8 cellular contexts compared by ENCODE assay signal in genomic region chr21:33490991-33491372, GRCh38. TPM values are rescaled to one million over a fixed set of nuclear protein-coding genes. Genes with fewer than 3 reads are reported as not detected.
A peak's percentile ranks its signal among the peaks of the same experiment; 100 is the strongest.
DNase-seq lines count a peak whose midpoint lies in the region; ATAC-seq and TF ChIP-seq lines count a peak whose summit lies in the region.

No MANE protein-coding gene starts in this region.

- peak overlapping the region; percentile 93 for H3K27ac ChIP-seq in cingulate gyrus (ENCODE audit: low read depth, low read length)

- H3K4me1 ChIP-seq in mucosa of descending colon (ENCODE audit: low read depth): no peaks in the 10 kb centered on the region

- ATAC-seq in mucosa of descending colon: peak; percentile 38
- no peak for ATAC-seq in HG03039 (IDR thresholded peaks at IDR 0.05; ENCODE audit: unreplicated experiment)
- ATAC-seq in GM18858 (IDR thresholded peaks at IDR 0.05; ENCODE audit: unreplicated experiment): no peak

- no peaks in the 10 kb centered on the region for H3K9me3 ChIP-seq in mucosa of descending colon

- H3K4me3 ChIP-seq in mucosa of descending colon: peak overlapping the region; percentile 39

- no peak for TF ChIP-seq CTCF in mucosa of descending colon (IDR thresholded peaks at IDR 0.05)

- H3K36me3 ChIP-seq in mucosa of descending colon (ENCODE audit: low read depth): no peaks in the 10 kb centered on the region

- intact Hi-C loops in mucosa of descending colon (cut with DNase I, micrococcal nuclease): no loop called here

- DNase-seq in GM03348 (ENCODE audit: low spot score) (peak; percentile 7), NCI-H69 (lab: John Stamatoyannopoulos, UW) (peak; percentile 59), mucosa of descending colon (no peak), SHP77 treated with DMSO at 0.1 percent for 48 hours (lab: John Stamatoyannopoulos, UW) (no peak)
- no peak for DNase-seq in activated effector memory CD4-positive, alpha-beta T cell treated with anti-CD3 and anti-CD28 coated beads, Interleukin-2, amount 50 U/mL, for 16 hours

RNA-seq across cellular contexts. Expression of gene DNAJC28, which starts 0.5 kb away (rescaled TPM):
- 1 to 10 TPM; 1.9 to 3.0 (median 2.9) TPM for total RNA-seq in mucosa of descending colon

RNA-seq across cellular contexts. Expression of gene TMEM50B, which starts 11.2 kb away (rescaled TPM):
- 10 to 100 TPM; 40.5 to 53.1 (median 42.2) TPM for total RNA-seq in mucosa of descending colon

RNA-seq across cellular contexts. Expression of gene GART, which starts 50.9 kb away (rescaled TPM):
- 10 to 100 TPM; 45.5 to 57.2 (median 55.6) TPM for total RNA-seq in mucosa of descending colon

RNA-seq across cellular contexts. Expression of gene SON, which starts 51.9 kb away (rescaled TPM):
- 100 to 1,000 TPM; 240 to 293 (median 254) TPM for total RNA-seq in mucosa of descending colon

Comparison
In these comparisons a context has a peak if more than half of its experiments do, and no peak if none do; other contexts are left out.
1. DNase-seq: peak in GM03348 (single experiment) and NCI-H69 (single experiment); none in mucosa of descending colon (0 of 3), SHP77 treated with DMSO at 0.1 percent for 48 hours (single experiment) and activated effector memory CD4-positive, alpha-beta T cell treated with anti-CD3 and anti-CD28 coated beads, Interleukin-2, amount 50 U/mL, for 16 hours (single experiment).